In genomic region chr18:13726228-13726971, GRCh38 we compare ENCODE assay signal across 1 cellular context.
TF ChIP-seq lines count a peak whose summit lies in the region.

TSS of gene FAM210A (minus strand) at chr18:13726558. CDS start at chr18:13682077, 44,481 bp downstream.
TSS of gene RNMT (plus strand) at chr18:13726673. CDS start at chr18:13731518, 4,845 bp downstream.

TF ChIP-seq in K562, 482 proteins besides CTCF, POLR2A, EP300 and RAD21 (continued from another document and continues in another):
- TF ChIP-seq ZNF551 (CRISPR knock-in tag; IDR thresholded peaks at IDR 0.05) (no peak), SIN3A (IDR thresholded peaks at IDR 0.05; ENCODE audit: borderline replicate concordance in 2 of 2, control insufficient read depth in 1 of 2, low read depth in 2 of 2, low read length in 2 of 2) (peak; percentile 71 to 92; a peak in 2 of 4 replicates), SMARCA4 (IDR thresholded peaks at IDR 0.05) (no peak), HEY1 (CRISPR knock-in tag; IDR thresholded peaks at IDR 0.05; ENCODE audit: borderline replicate concordance) (no peak), ZNF511 (CRISPR knock-in tag; IDR thresholded peaks at IDR 0.05) (no peak), ETV1 (tag; conservative IDR thresholded peaks at IDR 0.05; ENCODE audit: low read depth) (peak; percentile 97), ZBTB1 (CRISPR knock-in tag; IDR thresholded peaks at IDR 0.05; ENCODE audit: borderline replicate concordance, low read depth) (0 out of 2 replicates have a peak, but pooled peaks have one; percentile 48), ZNF695 (CRISPR knock-in tag; IDR thresholded peaks at IDR 0.05) (no peak), CC2D1A (IDR thresholded peaks at IDR 0.05) (no peak), CREB5 (CRISPR knock-in tag; IDR thresholded peaks at IDR 0.05) (no peak), SMAD4 (CRISPR knock-in tag; conservative IDR thresholded peaks at IDR 0.05) (peak; percentile 42; the same call in 1 of the 2 replicates), ZNF318 (IDR thresholded peaks at IDR 0.05; ENCODE audit: borderline replicate concordance in 1 of 2, low read depth in 1 of 2) (no peak), CUX1 (CRISPR knock-in tag; IDR thresholded peaks at IDR 0.05) (no peak), DNMT1 (IDR thresholded peaks at IDR 0.05) (no peak), NFE2 (IDR thresholded peaks at IDR 0.05; ENCODE audit: low read depth) (no peak; the same call in 1 of the 2 replicates), ZNF41 (CRISPR knock-in tag; conservative IDR thresholded peaks at IDR 0.05) (no peak), GATA2 (CRISPR knock-in tag; IDR thresholded peaks at IDR 0.05) (no peak), BRF1 (IDR thresholded peaks at IDR 0.05; ENCODE audit: borderline replicate concordance, extremely low read depth, insufficient read length) (no peak), ZBTB9 (CRISPR knock-in tag; IDR thresholded peaks at IDR 0.05) (0 out of 2 replicates have a peak, but pooled peaks have one; percentile 74), FUS (optimal IDR thresholded peaks at IDR 0.05; ENCODE audit: low read depth, low read length) (no peak), AFF1 (IDR thresholded peaks at IDR 0.05; ENCODE audit: low read depth in 1 of 2, partially characterized antibody in 2 of 2) (no peak), MCM3 (IDR thresholded peaks at IDR 0.05) (no peak), CBFB (CRISPR knock-in tag; IDR thresholded peaks at IDR 0.05) (no peak), BCOR (IDR thresholded peaks at IDR 0.05) (no peak), ZNF184 (CRISPR knock-in tag; IDR thresholded peaks at IDR 0.05) (no peak), CCNT2 (IDR thresholded peaks at IDR 0.05; ENCODE audit: borderline replicate concordance, extremely low read depth, insufficient read length, low read depth, low read length) (peak; percentile 53), NCOA1 (IDR thresholded peaks at IDR 0.05; ENCODE audit: low read depth) (no peak; the same call in 1 of the 2 replicates), MYBL2 (IDR thresholded peaks at IDR 0.05; ENCODE audit: low read depth) (no peak), MYBL2 (CRISPR knock-in tag; IDR thresholded peaks at IDR 0.05; ENCODE audit: borderline replicate concordance) (no peak), RBM39 (optimal IDR thresholded peaks at IDR 0.05; ENCODE audit: low read depth, low read length) (no peak), POLR2H (tag; IDR thresholded peaks at IDR 0.05; ENCODE audit: low read depth) (peak; percentile 57; the same call in 1 of the 2 replicates), HOMEZ (CRISPR knock-in tag; IDR thresholded peaks at IDR 0.05) (no peak), HDAC2 (IDR thresholded peaks at IDR 0.05) (0 out of 2 replicates have a peak, but pooled peaks have one; percentile 67), RHOXF2B (CRISPR knock-in tag; conservative IDR thresholded peaks at IDR 0.05) (no peak), TBL1XR1 (IDR thresholded peaks at IDR 0.05; ENCODE audit: low read length in 2 of 2) (peak in 1 of 2 experiments; percentile 82; a peak in 2 of 4 replicates), JUNB (CRISPR knock-in tag; conservative IDR thresholded peaks at IDR 0.05) (peak; percentile 62; the same call in 1 of the 2 replicates), PURB (CRISPR knock-in tag; IDR thresholded peaks at IDR 0.05; ENCODE audit: low read depth) (no peak), ZNF311 (CRISPR knock-in tag; IDR thresholded peaks at IDR 0.05) (no peak), TCFL5 (CRISPR knock-in tag; conservative IDR thresholded peaks at IDR 0.05) (no peak), CHD2 (IDR thresholded peaks at IDR 0.05; ENCODE audit: low read depth, low read length) (peak; percentile 81)
